ENCODE assay signal across 9 cellular contexts in the genomic region with DNA sequence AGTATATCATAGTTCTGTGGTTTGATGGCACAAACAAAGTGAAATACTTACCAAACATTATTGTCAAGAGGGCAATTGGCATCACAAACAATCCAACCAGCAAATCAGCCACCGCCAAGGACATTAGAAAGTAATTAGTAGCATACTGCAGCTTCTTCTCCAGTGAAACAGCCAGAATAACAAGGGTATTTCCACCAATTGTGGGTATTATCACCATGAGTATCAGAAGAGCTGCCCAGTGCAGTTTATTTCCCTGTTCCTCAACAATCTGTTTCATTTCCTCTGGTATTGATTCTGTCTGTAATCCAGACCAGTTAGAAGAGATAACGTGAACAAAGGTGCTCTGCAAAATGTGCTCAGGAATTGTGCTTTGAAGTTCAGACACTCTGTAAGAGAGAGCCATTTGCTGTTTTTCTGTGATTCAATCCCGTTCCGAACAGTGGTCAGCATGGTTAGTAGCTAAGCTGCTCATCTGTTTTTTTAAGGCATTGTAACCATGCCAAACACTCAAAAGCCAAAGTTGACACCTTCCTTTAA. TPM values are rescaled to one million over a fixed set of nuclear protein-coding genes. Genes with fewer than 3 reads are reported as not detected.
DNase-seq lines count a peak whose midpoint lies in the region; ATAC-seq and TF ChIP-seq lines count a peak whose summit lies in the region.
"Had no signal": no experiment of that assay in that cellular context is flagged by ENCODE, and none has a peak within 500 bp of the region (broad histone marks: within the 10 kb centered on the region; RNA-seq: fewer than 3 reads in every experiment).

No MANE protein-coding gene starts in this region.

- H3K27me3 ChIP-seq in heart right ventricle: no peaks in the 10 kb centered on the region
- H3K27me3 ChIP-seq in rectal smooth muscle tissue (ENCODE audit: control insufficient read depth, insufficient read depth, low read length): no peaks in the 10 kb centered on the region

- H3K9me3 Mint-ChIP-seq in WTC11: no peaks in the 10 kb centered on the region

- no peaks in the 10 kb centered on the region for H3K27me3 Mint-ChIP-seq in WTC11 (ENCODE audit: low read depth)

- peak overlapping the region in 7 of 10 donors; percentile 1 to 45 (median 27) for H3K4me3 ChIP-seq in heart right ventricle
- H3K4me3 ChIP-seq in rectal smooth muscle tissue (ENCODE audit: low read length): peak overlapping the region; percentile 38

- intact Hi-C loops in heart right ventricle (cut with DNase I): no loop called here

- H3K27ac ChIP-seq in heart right ventricle: peak overlapping the region in 5 of 10 donors; percentile 5 to 69 (median 22)
- H3K27ac ChIP-seq in rectal smooth muscle tissue (ENCODE audit: low read depth, low read length): peak overlapping the region; percentile 65

- no peaks in the 10 kb centered on the region for H3K36me3 Mint-ChIP-seq in WTC11

- CTCF ChIA-PET in WTC11 (lab: Charles Lee): interaction anchor here (1.2 to 3.0 kb wide), 2 partner anchors 19 to 69 kb away, joined by 4 to 9 read pairs; no protein-coding TSS in a partner anchor

- H3K9ac ChIP-seq in rectal smooth muscle tissue (ENCODE audit: low read length): no peak overlapping the region

- WGBS in heart right ventricle, 2 donors: 37 to 49% methylated on average over 4 of the region's 4 CpGs

- no peak overlapping the region for H3K4me3 Mint-ChIP-seq in WTC11

- TF ChIP-seq CTCF in WTC11 (IDR thresholded peaks at IDR 0.05): no peak
- TF ChIP-seq CTCF in heart right ventricle (IDR thresholded peaks at IDR 0.05): no peak

- POLR2A ChIA-PET in WTC11 (lab: Charles Lee): no interaction called here

- peaks cover 31% of the 10 kb centered on the region for H3K4me1 Mint-ChIP-seq in WTC11

- DNase-seq in WTC11 (ENCODE audit: low spot score) (no peak), heart right ventricle (no peak), NCI-H187 (lab: John Stamatoyannopoulos, UW) (no peak), NCI-H1436 (lab: John Stamatoyannopoulos, UW) (no peak), SHP77 (lab: John Stamatoyannopoulos, UW) (no peak)
- DNase-seq in activated CD4-positive, alpha-beta T cell treated with anti-CD3 and anti-CD28 coated beads, Interleukin-2, amount 50 U/mL, for 4 hours: no peak
- DNase-seq: NCI-H1930 had no signal

- peaks cover 0 to 36% (median 26%) of the 10 kb centered on the region in 9 donors for H3K4me1 ChIP-seq in heart right ventricle
- peaks cover 3% of the 10 kb centered on the region for H3K4me1 ChIP-seq in rectal smooth muscle tissue (ENCODE audit: control insufficient read depth, insufficient read depth, low read length)

- ATAC-seq in GM18868 (IDR thresholded peaks at IDR 0.05; ENCODE audit: unreplicated experiment) (peak; percentile 53), WTC11 (peak; percentile 61), heart right ventricle (peak in 7 of 8 donors; percentile 29 to 67 (median 49))

- H3K9me3 ChIP-seq in heart right ventricle: no peaks in the 10 kb centered on the region

- peak overlapping the region; percentile 57 for H3K27ac Mint-ChIP-seq in WTC11

- H3K36me3 ChIP-seq in heart right ventricle: peaks cover 0 to 6% (median 0%) of the 10 kb centered on the region in 9 donors
- H3K36me3 ChIP-seq in rectal smooth muscle tissue (ENCODE audit: control insufficient read depth, insufficient read depth, low read length): no peaks in the 10 kb centered on the region

TF ChIP-seq in WTC11, 78 proteins besides CTCF, POLR2A, EP300 and RAD21 (continues in another document):
- TF ChIP-seq, protein P1, sequence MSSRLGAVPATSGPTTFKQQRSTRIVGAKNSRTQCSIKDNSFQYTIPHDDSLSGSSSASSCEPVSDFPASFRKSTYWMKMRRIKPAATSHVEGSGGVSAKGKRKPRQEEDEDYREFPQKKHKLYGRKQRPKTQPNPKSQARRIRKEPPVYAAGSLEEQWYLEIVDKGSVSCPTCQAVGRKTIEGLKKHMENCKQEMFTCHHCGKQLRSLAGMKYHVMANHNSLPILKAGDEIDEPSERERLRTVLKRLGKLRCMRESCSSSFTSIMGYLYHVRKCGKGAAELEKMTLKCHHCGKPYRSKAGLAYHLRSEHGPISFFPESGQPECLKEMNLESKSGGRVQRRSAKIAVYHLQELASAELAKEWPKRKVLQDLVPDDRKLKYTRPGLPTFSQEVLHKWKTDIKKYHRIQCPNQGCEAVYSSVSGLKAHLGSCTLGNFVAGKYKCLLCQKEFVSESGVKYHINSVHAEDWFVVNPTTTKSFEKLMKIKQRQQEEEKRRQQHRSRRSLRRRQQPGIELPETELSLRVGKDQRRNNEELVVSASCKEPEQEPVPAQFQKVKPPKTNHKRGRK (CRISPR knock-in tag; IDR thresholded peaks at IDR 0.05; ENCODE audit: borderline replicate concordance): no peak
- TF ChIP-seq NFATC4 (CRISPR knock-in tag; IDR thresholded peaks at IDR 0.05): no peak
- no peak for TF ChIP-seq KAT7 (CRISPR knock-in tag; IDR thresholded peaks at IDR 0.05; ENCODE audit: borderline replicate concordance)
- no peak for TF ChIP-seq MYBL2 (CRISPR knock-in tag; IDR thresholded peaks at IDR 0.05)
- TF ChIP-seq, protein P2, sequence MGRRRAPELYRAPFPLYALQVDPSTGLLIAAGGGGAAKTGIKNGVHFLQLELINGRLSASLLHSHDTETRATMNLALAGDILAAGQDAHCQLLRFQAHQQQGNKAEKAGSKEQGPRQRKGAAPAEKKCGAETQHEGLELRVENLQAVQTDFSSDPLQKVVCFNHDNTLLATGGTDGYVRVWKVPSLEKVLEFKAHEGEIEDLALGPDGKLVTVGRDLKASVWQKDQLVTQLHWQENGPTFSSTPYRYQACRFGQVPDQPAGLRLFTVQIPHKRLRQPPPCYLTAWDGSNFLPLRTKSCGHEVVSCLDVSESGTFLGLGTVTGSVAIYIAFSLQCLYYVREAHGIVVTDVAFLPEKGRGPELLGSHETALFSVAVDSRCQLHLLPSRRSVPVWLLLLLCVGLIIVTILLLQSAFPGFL (CRISPR knock-in tag; IDR thresholded peaks at IDR 0.05; ENCODE audit: borderline replicate concordance): no peak
- no peak for TF ChIP-seq CREM (CRISPR knock-in tag; IDR thresholded peaks at IDR 0.05)
- TF ChIP-seq NFE2L1 (CRISPR knock-in tag; IDR thresholded peaks at IDR 0.05): no peak
- TF ChIP-seq, protein P3, sequence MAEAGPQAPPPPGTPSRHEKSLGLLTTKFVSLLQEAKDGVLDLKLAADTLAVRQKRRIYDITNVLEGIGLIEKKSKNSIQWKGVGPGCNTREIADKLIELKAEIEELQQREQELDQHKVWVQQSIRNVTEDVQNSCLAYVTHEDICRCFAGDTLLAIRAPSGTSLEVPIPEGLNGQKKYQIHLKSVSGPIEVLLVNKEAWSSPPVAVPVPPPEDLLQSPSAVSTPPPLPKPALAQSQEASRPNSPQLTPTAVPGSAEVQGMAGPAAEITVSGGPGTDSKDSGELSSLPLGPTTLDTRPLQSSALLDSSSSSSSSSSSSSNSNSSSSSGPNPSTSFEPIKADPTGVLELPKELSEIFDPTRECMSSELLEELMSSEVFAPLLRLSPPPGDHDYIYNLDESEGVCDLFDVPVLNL (CRISPR knock-in tag; IDR thresholded peaks at IDR 0.05; ENCODE audit: borderline replicate concordance, low read depth): no peak
- no peak for TF ChIP-seq RORB (CRISPR knock-in tag; IDR thresholded peaks at IDR 0.05)
- TF ChIP-seq ESRRA (CRISPR knock-in tag; IDR thresholded peaks at IDR 0.05; ENCODE audit: borderline replicate concordance): no peak
- TF ChIP-seq, protein P4, sequence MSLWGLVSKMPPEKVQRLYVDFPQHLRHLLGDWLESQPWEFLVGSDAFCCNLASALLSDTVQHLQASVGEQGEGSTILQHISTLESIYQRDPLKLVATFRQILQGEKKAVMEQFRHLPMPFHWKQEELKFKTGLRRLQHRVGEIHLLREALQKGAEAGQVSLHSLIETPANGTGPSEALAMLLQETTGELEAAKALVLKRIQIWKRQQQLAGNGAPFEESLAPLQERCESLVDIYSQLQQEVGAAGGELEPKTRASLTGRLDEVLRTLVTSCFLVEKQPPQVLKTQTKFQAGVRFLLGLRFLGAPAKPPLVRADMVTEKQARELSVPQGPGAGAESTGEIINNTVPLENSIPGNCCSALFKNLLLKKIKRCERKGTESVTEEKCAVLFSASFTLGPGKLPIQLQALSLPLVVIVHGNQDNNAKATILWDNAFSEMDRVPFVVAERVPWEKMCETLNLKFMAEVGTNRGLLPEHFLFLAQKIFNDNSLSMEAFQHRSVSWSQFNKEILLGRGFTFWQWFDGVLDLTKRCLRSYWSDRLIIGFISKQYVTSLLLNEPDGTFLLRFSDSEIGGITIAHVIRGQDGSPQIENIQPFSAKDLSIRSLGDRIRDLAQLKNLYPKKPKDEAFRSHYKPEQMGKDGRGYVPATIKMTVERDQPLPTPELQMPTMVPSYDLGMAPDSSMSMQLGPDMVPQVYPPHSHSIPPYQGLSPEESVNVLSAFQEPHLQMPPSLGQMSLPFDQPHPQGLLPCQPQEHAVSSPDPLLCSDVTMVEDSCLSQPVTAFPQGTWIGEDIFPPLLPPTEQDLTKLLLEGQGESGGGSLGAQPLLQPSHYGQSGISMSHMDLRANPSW (CRISPR knock-in tag; conservative IDR thresholded peaks at IDR 0.05; ENCODE audit: low read depth): no peak
- TF ChIP-seq, protein P5, sequence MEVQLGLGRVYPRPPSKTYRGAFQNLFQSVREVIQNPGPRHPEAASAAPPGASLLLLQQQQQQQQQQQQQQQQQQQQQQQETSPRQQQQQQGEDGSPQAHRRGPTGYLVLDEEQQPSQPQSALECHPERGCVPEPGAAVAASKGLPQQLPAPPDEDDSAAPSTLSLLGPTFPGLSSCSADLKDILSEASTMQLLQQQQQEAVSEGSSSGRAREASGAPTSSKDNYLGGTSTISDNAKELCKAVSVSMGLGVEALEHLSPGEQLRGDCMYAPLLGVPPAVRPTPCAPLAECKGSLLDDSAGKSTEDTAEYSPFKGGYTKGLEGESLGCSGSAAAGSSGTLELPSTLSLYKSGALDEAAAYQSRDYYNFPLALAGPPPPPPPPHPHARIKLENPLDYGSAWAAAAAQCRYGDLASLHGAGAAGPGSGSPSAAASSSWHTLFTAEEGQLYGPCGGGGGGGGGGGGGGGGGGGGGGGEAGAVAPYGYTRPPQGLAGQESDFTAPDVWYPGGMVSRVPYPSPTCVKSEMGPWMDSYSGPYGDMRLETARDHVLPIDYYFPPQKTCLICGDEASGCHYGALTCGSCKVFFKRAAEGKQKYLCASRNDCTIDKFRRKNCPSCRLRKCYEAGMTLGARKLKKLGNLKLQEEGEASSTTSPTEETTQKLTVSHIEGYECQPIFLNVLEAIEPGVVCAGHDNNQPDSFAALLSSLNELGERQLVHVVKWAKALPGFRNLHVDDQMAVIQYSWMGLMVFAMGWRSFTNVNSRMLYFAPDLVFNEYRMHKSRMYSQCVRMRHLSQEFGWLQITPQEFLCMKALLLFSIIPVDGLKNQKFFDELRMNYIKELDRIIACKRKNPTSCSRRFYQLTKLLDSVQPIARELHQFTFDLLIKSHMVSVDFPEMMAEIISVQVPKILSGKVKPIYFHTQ (CRISPR knock-in tag; IDR thresholded peaks at IDR 0.05): no peak
- no peak for TF ChIP-seq ZBTB21 (CRISPR knock-in tag; IDR thresholded peaks at IDR 0.05; ENCODE audit: borderline replicate concordance)
- no peak for TF ChIP-seq CREB1 (CRISPR knock-in tag; IDR thresholded peaks at IDR 0.05)

RNA-seq across cellular contexts. Expression of a gene that starts 1.4 kb away (rescaled TPM):
- not detected in 3 replicates for total RNA-seq in WTC11 (2021)
- 1 to 10 TPM in 4 of 10 donors, under 1 TPM in 5, not detected in 1; 0.10 to 2.7 (median 0.74) TPM for total RNA-seq in heart right ventricle
- polyA plus RNA-seq in heart right ventricle: under 1 TPM; 0.25 to 0.59 TPM
